In the genomic region with DNA sequence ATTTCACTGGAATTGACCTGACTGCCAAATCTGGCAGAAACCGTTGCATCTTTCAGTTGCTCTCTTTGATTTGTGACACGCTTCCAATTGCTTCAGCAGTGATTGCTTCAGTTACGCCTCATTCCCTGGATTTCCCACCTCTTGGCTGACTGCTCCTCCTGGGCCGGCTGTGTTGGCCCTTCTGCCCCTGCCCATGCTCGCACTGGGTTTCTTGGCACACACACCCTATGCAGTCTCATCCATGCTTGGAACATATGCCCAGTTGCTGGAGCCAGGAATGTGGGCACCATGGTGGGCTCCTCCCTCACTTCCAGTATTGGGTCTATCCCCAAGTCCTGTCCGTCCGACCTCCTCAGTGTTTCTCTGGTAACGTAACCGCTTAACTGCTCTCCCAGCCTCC, we compare ENCODE assay signal across 1 cellular context.
TF ChIP-seq lines count a peak whose summit lies in the region.

No MANE protein-coding gene starts in this region.

TF ChIP-seq in HEK293, 187 proteins besides CTCF, POLR2A, EP300 and RAD21 (continued from another document):
- TF ChIP-seq, protein P1, sequence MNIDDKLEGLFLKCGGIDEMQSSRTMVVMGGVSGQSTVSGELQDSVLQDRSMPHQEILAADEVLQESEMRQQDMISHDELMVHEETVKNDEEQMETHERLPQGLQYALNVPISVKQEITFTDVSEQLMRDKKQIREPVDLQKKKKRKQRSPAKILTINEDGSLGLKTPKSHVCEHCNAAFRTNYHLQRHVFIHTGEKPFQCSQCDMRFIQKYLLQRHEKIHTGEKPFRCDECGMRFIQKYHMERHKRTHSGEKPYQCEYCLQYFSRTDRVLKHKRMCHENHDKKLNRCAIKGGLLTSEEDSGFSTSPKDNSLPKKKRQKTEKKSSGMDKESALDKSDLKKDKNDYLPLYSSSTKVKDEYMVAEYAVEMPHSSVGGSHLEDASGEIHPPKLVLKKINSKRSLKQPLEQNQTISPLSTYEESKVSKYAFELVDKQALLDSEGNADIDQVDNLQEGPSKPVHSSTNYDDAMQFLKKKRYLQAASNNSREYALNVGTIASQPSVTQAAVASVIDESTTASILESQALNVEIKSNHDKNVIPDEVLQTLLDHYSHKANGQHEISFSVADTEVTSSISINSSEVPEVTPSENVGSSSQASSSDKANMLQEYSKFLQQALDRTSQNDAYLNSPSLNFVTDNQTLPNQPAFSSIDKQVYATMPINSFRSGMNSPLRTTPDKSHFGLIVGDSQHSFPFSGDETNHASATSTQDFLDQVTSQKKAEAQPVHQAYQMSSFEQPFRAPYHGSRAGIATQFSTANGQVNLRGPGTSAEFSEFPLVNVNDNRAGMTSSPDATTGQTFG (tag by site-specific recombination; IDR thresholded peaks at IDR 0.05; ENCODE audit: borderline replicate concordance): no peak
TF ChIP-seq in HEK293: peak in this region for 1.
